2 cellular contexts compared by ENCODE assay signal in genomic region chr1:16725439-16726245, GRCh38. TPM values are rescaled to one million over a fixed set of nuclear protein-coding genes. Genes with fewer than 3 reads are reported as not detected.
"Had no signal": no experiment of that assay in that cellular context is flagged by ENCODE, and none has a peak within 500 bp of the region (broad histone marks: within the 10 kb centered on the region; RNA-seq: fewer than 3 reads in every experiment).

No MANE protein-coding gene starts in this region.

RNA-seq across cellular contexts. Expression of gene RNU1-4, which starts 14.7 kb away (rescaled TPM):
- polyA plus RNA-seq: psoas muscle, thymus had no signal

RNA-seq across cellular contexts. Expression of gene RNU1-3, which starts 58.9 kb away (rescaled TPM):
- polyA plus RNA-seq: psoas muscle, thymus had no signal
